1 cellular context compared by ENCODE assay signal in genomic region chr4:183229397-183229796, GRCh38.
TF ChIP-seq lines count a peak whose summit lies in the region.

No MANE protein-coding gene starts in this region.

TF ChIP-seq in GM23338, 12 proteins besides CTCF, POLR2A, EP300 and RAD21 (continued from another document):
- TF ChIP-seq ZNF462 (CRISPR knock-in tag; IDR thresholded peaks at IDR 0.05): no peak
- TF ChIP-seq NANOG (IDR thresholded peaks at IDR 0.05; ENCODE audit: borderline replicate concordance): no peak
- no peak for TF ChIP-seq ZNF114 (CRISPR knock-in tag; IDR thresholded peaks at IDR 0.05)
- TF ChIP-seq CREB1 (CRISPR knock-in tag; IDR thresholded peaks at IDR 0.05; ENCODE audit: low read depth): no peak
- TF ChIP-seq ZNF331 (CRISPR knock-in tag; IDR thresholded peaks at IDR 0.05; ENCODE audit: low read depth): no peak
- TF ChIP-seq EZH2 (IDR thresholded peaks at IDR 0.05; ENCODE audit: low read depth, unreplicated experiment): no peak
- TF ChIP-seq, protein P1, sequence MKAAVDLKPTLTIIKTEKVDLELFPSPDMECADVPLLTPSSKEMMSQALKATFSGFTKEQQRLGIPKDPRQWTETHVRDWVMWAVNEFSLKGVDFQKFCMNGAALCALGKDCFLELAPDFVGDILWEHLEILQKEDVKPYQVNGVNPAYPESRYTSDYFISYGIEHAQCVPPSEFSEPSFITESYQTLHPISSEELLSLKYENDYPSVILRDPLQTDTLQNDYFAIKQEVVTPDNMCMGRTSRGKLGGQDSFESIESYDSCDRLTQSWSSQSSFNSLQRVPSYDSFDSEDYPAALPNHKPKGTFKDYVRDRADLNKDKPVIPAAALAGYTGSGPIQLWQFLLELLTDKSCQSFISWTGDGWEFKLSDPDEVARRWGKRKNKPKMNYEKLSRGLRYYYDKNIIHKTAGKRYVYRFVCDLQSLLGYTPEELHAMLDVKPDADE (IDR thresholded peaks at IDR 0.05): no peak
- TF ChIP-seq, protein P2, sequence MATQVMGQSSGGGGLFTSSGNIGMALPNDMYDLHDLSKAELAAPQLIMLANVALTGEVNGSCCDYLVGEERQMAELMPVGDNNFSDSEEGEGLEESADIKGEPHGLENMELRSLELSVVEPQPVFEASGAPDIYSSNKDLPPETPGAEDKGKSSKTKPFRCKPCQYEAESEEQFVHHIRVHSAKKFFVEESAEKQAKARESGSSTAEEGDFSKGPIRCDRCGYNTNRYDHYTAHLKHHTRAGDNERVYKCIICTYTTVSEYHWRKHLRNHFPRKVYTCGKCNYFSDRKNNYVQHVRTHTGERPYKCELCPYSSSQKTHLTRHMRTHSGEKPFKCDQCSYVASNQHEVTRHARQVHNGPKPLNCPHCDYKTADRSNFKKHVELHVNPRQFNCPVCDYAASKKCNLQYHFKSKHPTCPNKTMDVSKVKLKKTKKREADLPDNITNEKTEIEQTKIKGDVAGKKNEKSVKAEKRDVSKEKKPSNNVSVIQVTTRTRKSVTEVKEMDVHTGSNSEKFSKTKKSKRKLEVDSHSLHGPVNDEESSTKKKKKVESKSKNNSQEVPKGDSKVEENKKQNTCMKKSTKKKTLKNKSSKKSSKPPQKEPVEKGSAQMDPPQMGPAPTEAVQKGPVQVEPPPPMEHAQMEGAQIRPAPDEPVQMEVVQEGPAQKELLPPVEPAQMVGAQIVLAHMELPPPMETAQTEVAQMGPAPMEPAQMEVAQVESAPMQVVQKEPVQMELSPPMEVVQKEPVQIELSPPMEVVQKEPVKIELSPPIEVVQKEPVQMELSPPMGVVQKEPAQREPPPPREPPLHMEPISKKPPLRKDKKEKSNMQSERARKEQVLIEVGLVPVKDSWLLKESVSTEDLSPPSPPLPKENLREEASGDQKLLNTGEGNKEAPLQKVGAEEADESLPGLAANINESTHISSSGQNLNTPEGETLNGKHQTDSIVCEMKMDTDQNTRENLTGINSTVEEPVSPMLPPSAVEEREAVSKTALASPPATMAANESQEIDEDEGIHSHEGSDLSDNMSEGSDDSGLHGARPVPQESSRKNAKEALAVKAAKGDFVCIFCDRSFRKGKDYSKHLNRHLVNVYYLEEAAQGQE (IDR thresholded peaks at IDR 0.05; ENCODE audit: unreplicated experiment): no peak
